In genomic region chr1:46477153-46477929, GRCh38 we compare ENCODE assay signal across 8 cellular contexts. TPM values are rescaled to one million over a fixed set of nuclear protein-coding genes. Genes with fewer than 3 reads are reported as not detected.
A peak's percentile ranks its signal among the peaks of the same experiment; 100 is the strongest.
DNase-seq lines count a peak whose midpoint lies in the region; ATAC-seq, FAIRE-seq and TF ChIP-seq lines count a peak whose summit lies in the region.

No MANE protein-coding gene starts in this region.

- FAIRE-seq in keratinocyte (lab: Jason Lieb, UNC) = peak; percentile 66

- no peaks in the 10 kb centered on the region for H3K9me3 ChIP-seq in CD8-positive, alpha-beta T cell (ENCODE audit: low read length)
- H3K9me3 ChIP-seq in keratinocyte (ENCODE audit: control insufficient read depth, low read depth, low read length) = no peaks in the 10 kb centered on the region

- peak; percentile 52 to 79 (median 63) for DNase-seq in CD8-positive, alpha-beta T cell
- peak; percentile 42 for DNase-seq in GOT3 (lab: John Stamatoyannopoulos, UW)
- DNase-seq in NCI-H2081 (lab: John Stamatoyannopoulos, UW) = peak; percentile 59 to 69
- DNase-seq in MCF 10A (ENCODE audit: unreplicated experiment) = peak; percentile 83
- DNase-seq in keratinocyte (ENCODE audit: low read depth, low spot score) = peak; percentile 23
- DNase-seq in stimulated activated CD4-positive, alpha-beta T cell treated with anti-CD3 and anti-CD28 coated beads, Interleukin-1b, Interleukin-23, amount 100 ng/mL, for 24 hours (ENCODE audit: low read depth in 4 of 4, low spot score in 1 of 4) = peak; percentile 39 to 68 (median 64)

- H2AFZ ChIP-seq in keratinocyte (ENCODE audit: control insufficient read depth, low read length) = no peak overlapping the region

- no peak overlapping the region for H3K27ac Mint-ChIP-seq in CD8-positive, alpha-beta T cell
- no peak overlapping the region for H3K27ac Mint-ChIP-seq in MCF 10A (ENCODE audit: low read depth, unreplicated experiment)

- no peaks in the 10 kb centered on the region for H3K79me2 ChIP-seq in keratinocyte (ENCODE audit: control insufficient read depth, insufficient read depth, low read length)

- POLR2A ChIA-PET in CD8-positive, alpha-beta T cell (lab: Charles Lee) = no interaction called here
- POLR2A ChIA-PET in MCF 10A (lab: Yijun Ruan, JAX) = interaction anchor here (0.7 to 1.0 kb wide), 3 partner anchors 51 to 117 kb away, joined by 3 to 6 read pairs (median 3); no protein-coding TSS in a partner anchor

- no peaks in the 10 kb centered on the region for H3K9me3 Mint-ChIP-seq in CD8-positive, alpha-beta T cell
- no peaks in the 10 kb centered on the region for H3K9me3 Mint-ChIP-seq in MCF 10A (ENCODE audit: unreplicated experiment)

- H3K4me2 ChIP-seq in keratinocyte (ENCODE audit: control insufficient read depth, extremely low read depth, insufficient read depth, low read depth, low read length) = no peak overlapping the region

- H3K9me1 ChIP-seq in keratinocyte (ENCODE audit: control insufficient read depth, extremely low read depth, insufficient read depth, low read length) = no peaks in the 10 kb centered on the region

- BruUV-seq in MCF 10A (replicated peaks; lab: Mats Ljungman, UMichigan) = no TSS peak

- H3K27ac ChIP-seq in CD8-positive, alpha-beta T cell (ENCODE audit: low read depth, low read length) = no peak overlapping the region
- no peak overlapping the region for H3K27ac ChIP-seq in keratinocyte (ENCODE audit: control insufficient read depth, insufficient read depth, low read length)

- peak; percentile 84 for TF ChIP-seq CTCF in CD8-positive, alpha-beta T cell (IDR thresholded peaks at IDR 0.05)
- TF ChIP-seq CTCF in WI38 (IDR thresholded peaks at IDR 0.05; ENCODE audit: low read depth, low read length) (peak; percentile 82), MCF 10A (IDR thresholded peaks at IDR 0.05; ENCODE audit: unreplicated experiment) (peak; percentile 97), keratinocyte (optimal IDR thresholded peaks at IDR 0.05 in 1 of 3, IDR thresholded peaks at IDR 0.05 in 1 of 3, conservative IDR thresholded peaks at IDR 0.05 in 1 of 3; ENCODE audit: extremely low read depth in 1 of 3, insufficient read depth in 2 of 3, low read length in 3 of 3) (peak; percentile 89 to 97 (median 90))

- dilution Hi-C loops in keratinocyte (cut with MboI; ENCODE audit: extremely low pct_ligation_motif_present, low sequenced_read_pairs) = no loop called here

- no peaks in the 10 kb centered on the region for H3K4me1 Mint-ChIP-seq in CD8-positive, alpha-beta T cell (ENCODE audit: low read depth)
- no peaks in the 10 kb centered on the region for H3K4me1 Mint-ChIP-seq in MCF 10A (ENCODE audit: insufficient read depth, unreplicated experiment)

- H3K36me3 ChIP-seq in CD8-positive, alpha-beta T cell (ENCODE audit: insufficient read depth, low read length) = no peaks in the 10 kb centered on the region
- H3K36me3 ChIP-seq in keratinocyte (ENCODE audit: control insufficient read depth in 2 of 2, extremely low read depth in 1 of 2, insufficient read depth in 2 of 2, low read length in 2 of 2) = no peaks in the 10 kb centered on the region

- ATAC-seq in CD8-positive, alpha-beta T cell = peak; percentile 97
- no peak for ATAC-seq in HG03439 (IDR thresholded peaks at IDR 0.05; ENCODE audit: unreplicated experiment)

- no peak overlapping the region for H3K4me3 Mint-ChIP-seq in CD8-positive, alpha-beta T cell
- H3K4me3 Mint-ChIP-seq in MCF 10A (ENCODE audit: unreplicated experiment) = no peak overlapping the region

- CTCF ChIA-PET in CD8-positive, alpha-beta T cell (lab: Charles Lee) = interaction anchor here (0.7 to 2.9 kb wide), 12 partner anchors 10 to 250 kb away, joined by 3 to 14 read pairs (median 4); no protein-coding TSS in a partner anchor
- CTCF ChIA-PET in MCF 10A (lab: Yijun Ruan, JAX) = interaction anchor here (0.5 to 10.5 kb wide), 41 partner anchors 10 to 701 kb away, joined by 3 to 223 read pairs (median 5); partner anchors contain the start of gene KNCN

- H3K4me3 ChIP-seq in CD8-positive, alpha-beta T cell (ENCODE audit: low read depth, low read length) = no peak overlapping the region
- H3K4me3 ChIP-seq in WI38 (ENCODE audit: low read depth, low read length) = no peak overlapping the region
- H3K4me3 ChIP-seq in keratinocyte (ENCODE audit: control insufficient read depth in 2 of 3, extremely low read depth in 1 of 3, insufficient read depth in 2 of 3, low read depth in 1 of 3, low read length in 3 of 3) = no peak overlapping the region

- H3K9ac ChIP-seq in keratinocyte (ENCODE audit: control insufficient read depth, extremely low read depth, insufficient read depth, low read length) = no peak overlapping the region

- H3K36me3 Mint-ChIP-seq in CD8-positive, alpha-beta T cell = no peaks in the 10 kb centered on the region
- H3K36me3 Mint-ChIP-seq in MCF 10A (ENCODE audit: insufficient read depth, unreplicated experiment) = no peaks in the 10 kb centered on the region

- H3K27me3 ChIP-seq in CD8-positive, alpha-beta T cell (ENCODE audit: insufficient read depth, low read length) = no peaks in the 10 kb centered on the region
- H3K27me3 ChIP-seq in keratinocyte (ENCODE audit: control insufficient read depth, extremely low read depth, insufficient read depth, low read length) = peaks cover 19% of the 10 kb centered on the region

- intact Hi-C loops in CD8-positive, alpha-beta T cell (cut with DNase I, micrococcal nuclease) = loop anchor here (1.0 kb wide), 2 partner anchors 51 to 248 kb away; no protein-coding TSS in a partner anchor
- intact Hi-C loops in MCF 10A (cut with micrococcal nuclease) = loop anchor here (1.0 to 2.0 kb wide), 2 partner anchors 31 to 51 kb away; no protein-coding TSS in a partner anchor

- no peaks in the 10 kb centered on the region for H4K20me1 ChIP-seq in keratinocyte (ENCODE audit: control insufficient read depth, extremely low read depth, insufficient read depth, low read length)

- peaks cover 28% of the 10 kb centered on the region for H3K27me3 Mint-ChIP-seq in CD8-positive, alpha-beta T cell (ENCODE audit: low read depth)
- H3K27me3 Mint-ChIP-seq in MCF 10A (ENCODE audit: insufficient read depth, unreplicated experiment) = no peaks in the 10 kb centered on the region

- H3K4me1 ChIP-seq in CD8-positive, alpha-beta T cell (ENCODE audit: insufficient read depth, low read length) = no peaks in the 10 kb centered on the region
- H3K4me1 ChIP-seq in keratinocyte (ENCODE audit: control insufficient read depth, extremely low read depth, insufficient read depth, low read length) = no peaks in the 10 kb centered on the region

RNA-seq across cellular contexts. Expression of gene DMBX1, which starts 12.3 kb away (rescaled TPM):
- total RNA-seq in CD8-positive, alpha-beta T cell = not detected
- not detected in 2 replicates for total RNA-seq in MCF 10A (2022)
- polyA plus RNA-seq in keratinocyte = not detected in 3 replicates
- polyA plus RNA-seq in keratinocyte (2011; ENCODE audit: low read depth) = not detected
- polyA plus RNA-seq in keratinocyte (2011; cell fraction: cytosol; rRNA removed) = not detected in 2 replicates
- not detected in 2 replicates for polyA plus RNA-seq in keratinocyte (2011; cell fraction: nucleus; rRNA removed)
- polyA plus RNA-seq in keratinocyte (2012; ENCODE audit: low replicate concordance) = 0.06 TPM in 1 of 2 replicates, not detected in the other
- polyA minus RNA-seq in keratinocyte = not detected in 3 replicates
- not detected for polyA minus RNA-seq in keratinocyte (2011; cell fraction: cytosol; rRNA and poly(A)+ RNA removed)
- polyA minus RNA-seq in keratinocyte (2011; cell fraction: nucleus; rRNA and poly(A)+ RNA removed) = not detected in 2 replicates

Comparison
In these comparisons a context has a peak if more than half of its experiments do, and no peak if none do; other contexts are left out.
1. DNase-seq: peak in every context shown above with its lines; median percentile 83 in MCF 10A; 64 in stimulated activated CD4-positive, alpha-beta T cell treated with anti-CD3 and anti-CD28 coated beads, Interleukin-1b, Interleukin-23, amount 100 ng/mL, for 24 hours; 64 in NCI-H2081; 63 in CD8-positive, alpha-beta T cell; 42 in GOT3; 23 in keratinocyte.